23 cellular contexts compared by ENCODE assay signal in the genomic region with DNA sequence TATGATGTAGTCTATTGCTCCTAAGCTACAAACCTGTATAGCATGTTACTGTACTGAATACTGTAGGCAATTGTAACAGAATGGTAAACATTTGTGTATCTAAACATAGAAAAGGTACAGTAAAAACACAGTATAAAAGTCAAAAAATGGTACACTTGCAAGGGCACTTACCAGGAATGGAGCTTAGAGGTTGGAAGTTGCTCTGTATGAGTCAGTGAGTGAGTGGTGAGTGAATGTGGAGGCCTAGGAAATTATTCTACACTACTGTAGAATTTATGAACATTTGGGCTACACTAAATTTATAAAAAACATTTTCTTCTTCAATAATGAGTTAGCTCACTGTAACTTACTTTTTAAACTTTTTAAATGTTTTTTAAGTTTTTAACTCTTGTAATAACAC.
"Had no signal": no experiment of that assay in that cellular context is flagged by ENCODE, and none has a peak within 500 bp of the region (broad histone marks: within the 10 kb centered on the region; RNA-seq: fewer than 3 reads in every experiment).

No MANE protein-coding gene starts in this region.

- H3K4me3 Mint-ChIP-seq: activated CD4-positive, alpha-beta memory T cell treated with anti-CD3 and anti-CD28 coated beads, Interleukin-2, amount 10 ng/mL, durations not matched to agents 7 days and 5 days; activated naive CD8-positive, alpha-beta T cell; activated T-helper 17 cell treated with anti-CD3 and anti-CD28 coated beads, Interleukin-2, amount 50 U/mL, for 72 hours; effector memory CD8-positive, alpha-beta T cell; neural crest cell; stimulated activated memory B cell treated with anti-CD40 and anti-IgM and Interleukin-4, amounts not matched to agents 10 μg/mL and 1 μg/mL and 100 μg/mL, for 72 hours; T-helper 1 cell treated with Interleukin-12 subunit alpha and Interleukin-12 subunit beta and Interleukin-4 antibody, amounts not matched to agents 30 μg/mL and 1 μg/mL, for 36 hours had no signal

- H3K9me3 Mint-ChIP-seq: activated T-helper 17 cell treated with anti-CD3 and anti-CD28 coated beads, Interleukin-2, amount 50 U/mL, for 72 hours; effector memory CD8-positive, alpha-beta T cell; naive thymus-derived CD4-positive, alpha-beta T cell; stimulated activated memory B cell treated with anti-CD40 and anti-IgM and Interleukin-4, amounts not matched to agents 10 μg/mL and 1 μg/mL and 100 μg/mL, for 72 hours had no signal

- ATAC-seq: activated T-helper 17 cell treated with anti-CD3 and anti-CD28 coated beads, Interleukin-2, amount 50 U/mL, for 72 hours; effector memory CD8-positive, alpha-beta T cell; naive thymus-derived CD4-positive, alpha-beta T cell; stimulated activated memory B cell treated with anti-CD40 and anti-IgM and Interleukin-4, amounts not matched to agents 10 μg/mL and 1 μg/mL and 100 μg/mL, for 72 hours had no signal

- H3K27me3 ChIP-seq: colonic mucosa, esophagus squamous epithelium, suprapubic skin, tibial nerve had no signal

- H3K27ac Mint-ChIP-seq: activated CD4-positive, alpha-beta memory T cell treated with anti-CD3 and anti-CD28 coated beads, Interleukin-2, amount 10 ng/mL, durations not matched to agents 7 days and 5 days; activated naive CD8-positive, alpha-beta T cell; activated T-helper 17 cell treated with anti-CD3 and anti-CD28 coated beads, Interleukin-2, amount 50 U/mL, for 72 hours; effector memory CD8-positive, alpha-beta T cell; naive thymus-derived CD4-positive, alpha-beta T cell; stimulated activated memory B cell treated with anti-CD40 and anti-IgM and Interleukin-4, amounts not matched to agents 10 μg/mL and 1 μg/mL and 100 μg/mL, for 72 hours; T-helper 1 cell treated with Interleukin-12 subunit alpha and Interleukin-12 subunit beta and Interleukin-4 antibody, amounts not matched to agents 30 μg/mL and 1 μg/mL, for 36 hours had no signal

- H3K27me3 Mint-ChIP-seq: activated CD4-positive, alpha-beta memory T cell treated with anti-CD3 and anti-CD28 coated beads, Interleukin-2, amount 10 ng/mL, durations not matched to agents 7 days and 5 days; activated naive CD8-positive, alpha-beta T cell; activated T-helper 17 cell treated with anti-CD3 and anti-CD28 coated beads, Interleukin-2, amount 50 U/mL, for 72 hours; effector memory CD8-positive, alpha-beta T cell; naive thymus-derived CD4-positive, alpha-beta T cell; stimulated activated memory B cell treated with anti-CD40 and anti-IgM and Interleukin-4, amounts not matched to agents 10 μg/mL and 1 μg/mL and 100 μg/mL, for 72 hours had no signal

- H3K4me1 Mint-ChIP-seq: naive thymus-derived CD4-positive, alpha-beta T cell had no signal

- H3K4me3 ChIP-seq: colonic mucosa, dorsolateral prefrontal cortex, esophagus squamous epithelium, heart right ventricle, lower lobe of right lung, sigmoid colon, smooth muscle cell, stomach, suprapubic skin, tibial nerve had no signal

- DNase-seq: activated CD4-positive, alpha-beta memory T cell treated with anti-CD3 and anti-CD28 coated beads, Interleukin-2, amount 10 ng/mL, durations not matched to agents 7 days and 5 days; activated CD4-positive, alpha-beta T cell treated with anti-CD3 and anti-CD28 coated beads for 4 hours; activated CD4-positive, CD25-positive, alpha-beta regulatory T cell; colonic mucosa; dorsolateral prefrontal cortex; effector memory CD8-positive, alpha-beta T cell; esophagus squamous epithelium; heart right ventricle; islet precursor cell; lower lobe of right lung; naive thymus-derived CD4-positive, alpha-beta T cell; sigmoid colon; stimulated activated CD4-positive, alpha-beta T cell treated with anti-CD3 and anti-CD28 coated beads, Interleukin-15, amount 100 ng/mL, for 24 hours; stomach; T1000 had no signal

- H3K9me3 ChIP-seq: colonic mucosa, esophagus squamous epithelium, heart right ventricle, lower lobe of right lung, sigmoid colon, stomach, suprapubic skin, tibial nerve had no signal

- H3K36me3 ChIP-seq: colonic mucosa, esophagus squamous epithelium, lower lobe of right lung, sigmoid colon, stomach, suprapubic skin, tibial nerve had no signal

- H3K4me1 ChIP-seq: colonic mucosa, lower lobe of right lung, tibial nerve had no signal

- H3K27ac ChIP-seq: colonic mucosa, dorsolateral prefrontal cortex, esophagus squamous epithelium, heart right ventricle, lower lobe of right lung, sigmoid colon, stomach, suprapubic skin, tibial nerve had no signal
